Comparison of ENCODE assay signal across 14 cellular contexts in genomic region chr6:29946787-29947186, GRCh38. TPM values are rescaled to one million over a fixed set of nuclear protein-coding genes. Genes with fewer than 3 reads are reported as not detected.
DNase-seq lines count a peak whose midpoint lies in the region; ATAC-seq and TF ChIP-seq lines count a peak whose summit lies in the region.
"Had no signal": no experiment of that assay in that cellular context is flagged by ENCODE, and none has a peak within 500 bp of the region (broad histone marks: within the 10 kb centered on the region; RNA-seq: fewer than 3 reads in every experiment).

No MANE protein-coding gene starts in this region.

- CTCF ChIA-PET in activated CD4-positive, alpha-beta memory T cell treated with anti-CD3 and anti-CD28 coated beads, Interleukin-2, amount 10 ng/mL, durations not matched to agents 7 days and 5 days (lab: Charles Lee): interaction anchor here (1.5 kb wide), 1 partner anchor 31 kb away, joined by 3 read pairs; no protein-coding TSS in a partner anchor
- CTCF ChIA-PET in Calu3 (lab: Charles Lee): no interaction called here

- peaks cover 44% of the 10 kb centered on the region for H3K36me3 Mint-ChIP-seq in stimulated activated naive CD8-positive, alpha-beta T cell treated with anti-CD3 and anti-CD28 coated beads, Interleukin-15, Interleukin-2, amounts not matched to agents 100 ng/mL and 50 ng/mL, for 24 hours (ENCODE audit: low read depth)
- H3K36me3 Mint-ChIP-seq in activated CD4-positive, alpha-beta memory T cell treated with anti-CD3 and anti-CD28 coated beads, Interleukin-2, amount 10 ng/mL, durations not matched to agents 7 days and 5 days (ENCODE audit: low read depth): peaks cover 82% of the 10 kb centered on the region
- H3K36me3 Mint-ChIP-seq in central memory CD8-positive, alpha-beta T cell (ENCODE audit: insufficient read depth): peaks cover 67% of the 10 kb centered on the region
- H3K36me3 Mint-ChIP-seq in Calu3 (ENCODE audit: insufficient read depth, unreplicated experiment): peaks cover 29% of the 10 kb centered on the region

- no peak for ATAC-seq in stimulated activated naive CD8-positive, alpha-beta T cell treated with anti-CD3 and anti-CD28 coated beads, Interleukin-15, Interleukin-2, amounts not matched to agents 100 U/mL and 50 U/mL, for 24 hours
- no peak for ATAC-seq in central memory CD8-positive, alpha-beta T cell (replicated peaks; ENCODE audit: extremely low read depth, poor library complexity, severe bottlenecking)
- ATAC-seq in HG03520 (IDR thresholded peaks at IDR 0.05; ENCODE audit: unreplicated experiment): no peak

- no peak for DNase-seq in stimulated activated naive CD8-positive, alpha-beta T cell treated with anti-CD3 and anti-CD28 coated beads, Interleukin-15, Interleukin-2, amounts not matched to agents 100 U/mL and 50 U/mL, for 24 hours
- DNase-seq in activated CD4-positive, alpha-beta memory T cell treated with anti-CD3 and anti-CD28 coated beads, Interleukin-2, amount 10 ng/mL, durations not matched to agents 7 days and 5 days: no peak
- DNase-seq in central memory CD8-positive, alpha-beta T cell (ENCODE audit: low spot score in 2 of 2): no peak
- DNase-seq in NCI-H2171 (lab: John Stamatoyannopoulos, UW): no peak
- no peak for DNase-seq in Calu3
- no peak for DNase-seq in NCI-H1694 (lab: John Stamatoyannopoulos, UW)
- DNase-seq: effector memory CD4-positive, alpha-beta T cell; esophagus squamous epithelium; Kasumi-1; NCI-H1092; NCI-H526; tibial artery had no signal

- intact Hi-C loops in Calu3 (cut with micrococcal nuclease; ENCODE audit: unreplicated experiment): no loop called here

- H3K27me3 Mint-ChIP-seq in stimulated activated naive CD8-positive, alpha-beta T cell treated with anti-CD3 and anti-CD28 coated beads, Interleukin-15, Interleukin-2, amounts not matched to agents 100 ng/mL and 50 ng/mL, for 24 hours: no peaks in the 10 kb centered on the region
- no peaks in the 10 kb centered on the region for H3K27me3 Mint-ChIP-seq in activated CD4-positive, alpha-beta memory T cell treated with anti-CD3 and anti-CD28 coated beads, Interleukin-2, amount 10 ng/mL, durations not matched to agents 7 days and 5 days
- no peaks in the 10 kb centered on the region for H3K27me3 Mint-ChIP-seq in central memory CD8-positive, alpha-beta T cell
- no peaks in the 10 kb centered on the region for H3K27me3 Mint-ChIP-seq in Calu3 (ENCODE audit: unreplicated experiment)

- TF ChIP-seq CTCF in Calu3 (IDR thresholded peaks at IDR 0.05; ENCODE audit: unreplicated experiment): no peak

- H3K4me1 Mint-ChIP-seq in stimulated activated naive CD8-positive, alpha-beta T cell treated with anti-CD3 and anti-CD28 coated beads, Interleukin-15, Interleukin-2, amounts not matched to agents 100 ng/mL and 50 ng/mL, for 24 hours (ENCODE audit: low read depth): peaks cover 28% of the 10 kb centered on the region
- peaks cover 45% of the 10 kb centered on the region for H3K4me1 Mint-ChIP-seq in activated CD4-positive, alpha-beta memory T cell treated with anti-CD3 and anti-CD28 coated beads, Interleukin-2, amount 10 ng/mL, durations not matched to agents 7 days and 5 days
- H3K4me1 Mint-ChIP-seq in central memory CD8-positive, alpha-beta T cell: peaks cover 73% of the 10 kb centered on the region
- H3K4me1 Mint-ChIP-seq in Calu3 (ENCODE audit: low read depth, unreplicated experiment): peaks cover 14% of the 10 kb centered on the region

- no TSS peak for BruUV-seq in Calu3 (replicated peaks; lab: Mats Ljungman, UMichigan)

- peak overlapping the region; percentile 94 for H3K27ac Mint-ChIP-seq in stimulated activated naive CD8-positive, alpha-beta T cell treated with anti-CD3 and anti-CD28 coated beads, Interleukin-15, Interleukin-2, amounts not matched to agents 100 ng/mL and 50 ng/mL, for 24 hours
- H3K27ac Mint-ChIP-seq in activated CD4-positive, alpha-beta memory T cell treated with anti-CD3 and anti-CD28 coated beads, Interleukin-2, amount 10 ng/mL, durations not matched to agents 7 days and 5 days: peak overlapping the region; percentile 59
- H3K27ac Mint-ChIP-seq in central memory CD8-positive, alpha-beta T cell (ENCODE audit: low read depth): peak overlapping the region; percentile 100
- no peak overlapping the region for H3K27ac Mint-ChIP-seq in Calu3 (ENCODE audit: unreplicated experiment)

- no peaks in the 10 kb centered on the region for H3K9me3 Mint-ChIP-seq in stimulated activated naive CD8-positive, alpha-beta T cell treated with anti-CD3 and anti-CD28 coated beads, Interleukin-15, Interleukin-2, amounts not matched to agents 100 ng/mL and 50 ng/mL, for 24 hours
- no peaks in the 10 kb centered on the region for H3K9me3 Mint-ChIP-seq in activated CD4-positive, alpha-beta memory T cell treated with anti-CD3 and anti-CD28 coated beads, Interleukin-2, amount 10 ng/mL, durations not matched to agents 7 days and 5 days
- H3K9me3 Mint-ChIP-seq in central memory CD8-positive, alpha-beta T cell: no peaks in the 10 kb centered on the region
- no peaks in the 10 kb centered on the region for H3K9me3 Mint-ChIP-seq in Calu3 (ENCODE audit: low read depth, unreplicated experiment)

- POLR2A ChIA-PET in activated CD4-positive, alpha-beta memory T cell treated with anti-CD3 and anti-CD28 coated beads, Interleukin-2, amount 10 ng/mL, durations not matched to agents 7 days and 5 days (lab: Charles Lee): interaction anchor here (1.1 to 5.6 kb wide), 4 partner anchors 13 to 28 kb away, joined by 3 to 49 read pairs (median 5); no protein-coding TSS in a partner anchor

- H3K4me3 Mint-ChIP-seq in stimulated activated naive CD8-positive, alpha-beta T cell treated with anti-CD3 and anti-CD28 coated beads, Interleukin-15, Interleukin-2, amounts not matched to agents 100 ng/mL and 50 ng/mL, for 24 hours: peak overlapping the region; percentile 48
- peak overlapping the region; percentile 87 for H3K4me3 Mint-ChIP-seq in activated CD4-positive, alpha-beta memory T cell treated with anti-CD3 and anti-CD28 coated beads, Interleukin-2, amount 10 ng/mL, durations not matched to agents 7 days and 5 days
- H3K4me3 Mint-ChIP-seq in central memory CD8-positive, alpha-beta T cell: peak overlapping the region; percentile 95
- no peak overlapping the region for H3K4me3 Mint-ChIP-seq in Calu3 (ENCODE audit: low read depth, unreplicated experiment)

RNA-seq across cellular contexts. Expression of gene HLA-A, which starts 4.5 kb away (rescaled TPM):
- 1,000 to 10,000 TPM; 2,531 to 2,553 TPM for total RNA-seq in activated CD4-positive, alpha-beta memory T cell treated with anti-CD3 and anti-CD28 coated beads, Interleukin-2, amount 10 ng/mL, durations not matched to agents 7 days and 5 days
- 451 and 963 TPM in 2 replicates for total RNA-seq in Calu3 (2022)
